Comparison of ENCODE assay signal across 8 cellular contexts in the genomic region with DNA sequence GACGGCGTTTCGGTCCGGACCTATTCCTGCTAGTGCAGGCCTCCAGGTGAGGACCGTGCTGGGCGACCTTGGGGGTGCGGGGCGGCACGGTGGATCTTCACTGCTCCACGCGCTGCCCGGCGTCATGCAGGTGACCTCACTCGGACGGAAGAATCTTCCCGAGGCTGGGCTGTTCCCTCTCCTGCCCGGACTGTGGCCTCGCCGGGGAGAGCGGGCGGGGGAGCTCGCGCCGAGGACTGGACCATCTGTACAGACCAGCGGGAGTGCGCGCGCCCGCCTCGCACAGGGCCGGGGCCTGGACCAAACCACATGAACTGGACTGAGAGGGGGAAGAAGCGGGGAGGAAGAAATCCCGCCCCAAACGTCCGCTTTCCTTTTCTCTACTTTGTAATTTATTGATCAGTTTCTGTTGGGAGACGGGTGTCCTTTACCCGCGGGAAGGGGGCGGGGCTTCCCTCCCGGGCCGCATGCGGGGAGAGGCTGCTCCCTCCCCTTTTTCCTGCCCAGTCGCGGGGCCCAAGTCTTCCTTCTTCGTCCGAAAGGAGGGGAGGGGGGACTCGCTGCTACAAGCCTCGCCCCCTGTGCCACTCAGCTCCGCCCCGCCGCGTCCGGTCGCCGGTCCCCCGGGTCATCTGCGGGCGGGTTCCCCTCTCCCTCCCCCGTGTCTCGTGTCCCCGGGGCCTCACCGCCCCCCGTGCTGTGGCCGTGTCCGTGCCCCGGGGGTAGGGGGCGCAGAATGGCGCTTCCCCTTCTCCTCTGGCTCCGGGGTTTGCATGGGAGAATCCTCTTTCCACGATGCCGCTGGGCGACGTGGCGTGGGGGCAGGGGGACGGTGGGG. TPM values are rescaled to one million over a fixed set of nuclear protein-coding genes. Genes with fewer than 3 reads are reported as not detected.
DNase-seq lines count a peak whose midpoint lies in the region; ATAC-seq and TF ChIP-seq lines count a peak whose summit lies in the region.

No MANE protein-coding gene starts in this region.

- H3K27me3 Mint-ChIP-seq in activated CD4-positive, alpha-beta T cell treated with anti-CD3 and anti-CD28 coated beads, Interleukin-2, amount 10 ng/mL, durations not matched to agents 24 days and 14 days, result peaks cover 69% of the 10 kb centered on the region
- H3K27me3 Mint-ChIP-seq in stimulated activated memory B cell treated with anti-CD40 and anti-IgM and Interleukin-4, amounts not matched to agents 10 μg/mL and 1 μg/mL and 100 μg/mL, for 72 hours, result peaks cover 97% of the 10 kb centered on the region

- H3K4me3 Mint-ChIP-seq in activated CD4-positive, alpha-beta T cell treated with anti-CD3 and anti-CD28 coated beads, Interleukin-2, amount 10 ng/mL, durations not matched to agents 24 days and 14 days, result peak overlapping the region; percentile 90
- H3K4me3 Mint-ChIP-seq in stimulated activated memory B cell treated with anti-CD40 and anti-IgM and Interleukin-4, amounts not matched to agents 10 μg/mL and 1 μg/mL and 100 μg/mL, for 72 hours, result peak overlapping the region; percentile 89

- H3K4me1 ChIP-seq in BE2C (peaks cover 9% of the 10 kb centered on the region), HAP-1 (peaks cover 23% of the 10 kb centered on the region), right lobe of liver (peaks cover 0 to 14% (median 2%) of the 10 kb centered on the region in 4 donors)
- H3K4me1 ChIP-seq in effector memory CD4-positive, alpha-beta T cell (ENCODE audit: control insufficient read depth, insufficient read depth, low read length, poor library complexity, severe bottlenecking), result peaks cover 30% of the 10 kb centered on the region

- peak; percentile 82 for TF ChIP-seq POLR2A in right lobe of liver (IDR thresholded peaks at IDR 0.05)

- no peak overlapping the region for H3K27ac Mint-ChIP-seq in activated CD4-positive, alpha-beta T cell treated with anti-CD3 and anti-CD28 coated beads, Interleukin-2, amount 10 ng/mL, durations not matched to agents 24 days and 14 days
- peak overlapping the region; percentile 70 for H3K27ac Mint-ChIP-seq in stimulated activated memory B cell treated with anti-CD40 and anti-IgM and Interleukin-4, amounts not matched to agents 10 μg/mL and 1 μg/mL and 100 μg/mL, for 72 hours

- in situ Hi-C loops in HAP-1 (cut with MboI; ENCODE audit: low sequenced_read_pairs), result no loop called here

- H3K4me3 ChIP-seq in BE2C (ENCODE audit: low read depth, low read length), result peak overlapping the region; percentile 89
- peak overlapping the region; percentile 70 for H3K4me3 ChIP-seq in HAP-1
- H3K4me3 ChIP-seq in effector memory CD4-positive, alpha-beta T cell (ENCODE audit: insufficient read depth, low read depth, low read length, poor library complexity, severe bottlenecking), result peak overlapping the region; percentile 59
- H3K4me3 ChIP-seq in right lobe of liver, result peak overlapping the region; percentile 68 to 73 (median 69)

- no peaks in the 10 kb centered on the region for H3K27me3 ChIP-seq in BE2C
- H3K27me3 ChIP-seq in HAP-1 (ENCODE audit: low read depth), result no peaks in the 10 kb centered on the region
- peaks cover 43% of the 10 kb centered on the region for H3K27me3 ChIP-seq in effector memory CD4-positive, alpha-beta T cell (replicated peaks; ENCODE audit: control insufficient read depth, insufficient read depth, low read length, poor library complexity, severe bottlenecking)
- H3K27me3 ChIP-seq in right lobe of liver, result no peaks in the 10 kb centered on the region

- H3K36me3 ChIP-seq in BE2C (no peaks in the 10 kb centered on the region), HAP-1 (replicated peaks) (no peaks in the 10 kb centered on the region), right lobe of liver (no peaks in the 10 kb centered on the region)
- no peaks in the 10 kb centered on the region for H3K36me3 ChIP-seq in effector memory CD4-positive, alpha-beta T cell (ENCODE audit: control insufficient read depth, insufficient read depth, low read length)

- H3K27ac ChIP-seq in effector memory CD4-positive, alpha-beta T cell (ENCODE audit: insufficient read depth, low read length, poor library complexity, severe bottlenecking), result no peak overlapping the region
- H3K27ac ChIP-seq in right lobe of liver, result peak overlapping the region; percentile 86 to 93 (median 88)

- H3K36me3 Mint-ChIP-seq in activated CD4-positive, alpha-beta T cell treated with anti-CD3 and anti-CD28 coated beads, Interleukin-2, amount 10 ng/mL, durations not matched to agents 24 days and 14 days (ENCODE audit: low read depth), result peaks cover 2% of the 10 kb centered on the region
- peaks cover 9% of the 10 kb centered on the region for H3K36me3 Mint-ChIP-seq in stimulated activated memory B cell treated with anti-CD40 and anti-IgM and Interleukin-4, amounts not matched to agents 10 μg/mL and 1 μg/mL and 100 μg/mL, for 72 hours

- intact Hi-C loops in activated CD4-positive, alpha-beta T cell treated with anti-CD3 and anti-CD28 coated beads, Interleukin-2, amount 10 ng/mL, durations not matched to agents 24 days and 14 days (cut with micrococcal nuclease), result loop anchor here (2.0 kb wide), 1 partner anchor 48 kb away; no protein-coding TSS in a partner anchor
- intact Hi-C loops in right lobe of liver (cut with DNase I), result no loop called here

- H3K4me1 Mint-ChIP-seq in activated CD4-positive, alpha-beta T cell treated with anti-CD3 and anti-CD28 coated beads, Interleukin-2, amount 10 ng/mL, durations not matched to agents 24 days and 14 days, result peaks cover 22% of the 10 kb centered on the region
- peaks cover 45% of the 10 kb centered on the region for H3K4me1 Mint-ChIP-seq in stimulated activated memory B cell treated with anti-CD40 and anti-IgM and Interleukin-4, amounts not matched to agents 10 μg/mL and 1 μg/mL and 100 μg/mL, for 72 hours

- H3K9me3 Mint-ChIP-seq in activated CD4-positive, alpha-beta T cell treated with anti-CD3 and anti-CD28 coated beads, Interleukin-2, amount 10 ng/mL, durations not matched to agents 24 days and 14 days, result peaks cover 7% of the 10 kb centered on the region
- H3K9me3 Mint-ChIP-seq in stimulated activated memory B cell treated with anti-CD40 and anti-IgM and Interleukin-4, amounts not matched to agents 10 μg/mL and 1 μg/mL and 100 μg/mL, for 72 hours, result peaks cover 18% of the 10 kb centered on the region

- H3K9me3 ChIP-seq in BE2C, result no peaks in the 10 kb centered on the region
- H3K9me3 ChIP-seq in HAP-1, result no peaks in the 10 kb centered on the region
- H3K9me3 ChIP-seq in effector memory CD4-positive, alpha-beta T cell (ENCODE audit: control insufficient read depth, low read length), result no peaks in the 10 kb centered on the region
- no peaks in the 10 kb centered on the region for H3K9me3 ChIP-seq in right lobe of liver

- WGBS in right lobe of liver (ENCODE audit: insufficient coverage, low coverage, low lambda C conversion rate, missing lambda C conversion rate), result under 1% methylated on average over 23 of the region's 75 CpGs

- peak; percentile 79 to 88 (median 86) for ATAC-seq in right lobe of liver
- ATAC-seq in stimulated activated memory B cell treated with anti-CD40 and anti-IgM and Interleukin-4, amounts not matched to agents 10 μg/mL and 1 μg/mL and 100 μg/mL, for 72 hours, result peak; percentile 59

- DNase-seq in BE2C (peak; percentile 94), HAP-1 (ENCODE audit: low spot score in 2 of 2) (peak; percentile 85 to 96), NCI-H460 (ENCODE audit: extremely low read depth, low read depth) (peak; percentile 64), right lobe of liver (peak; percentile 90 to 95 (median 93)), GOT3 (lab: John Stamatoyannopoulos, UW) (no peak)
- peak; percentile 87 for DNase-seq in activated CD4-positive, alpha-beta T cell treated with anti-CD3 and anti-CD28 coated beads, Interleukin-2, amount 10 ng/mL, durations not matched to agents 24 days and 14 days
- DNase-seq in effector memory CD4-positive, alpha-beta T cell, result peak in 2 of 3 donors; percentile 20 to 37

- TF ChIP-seq CTCF in BE2C (IDR thresholded peaks at IDR 0.05; ENCODE audit: low read depth, low read length) (no peak), right lobe of liver (IDR thresholded peaks at IDR 0.05) (no peak)

RNA-seq across cellular contexts. Expression of gene HRC, which starts 4.9 kb away (rescaled TPM):
- 0.22 TPM for polyA plus RNA-seq in BE2C (2012; ENCODE audit: insufficient read depth, insufficient read length, low read depth)
- total RNA-seq in NCI-H460 (2014; rRNA removed; shearing (Covaris generic)), result not detected in 2 replicates
- polyA plus RNA-seq in NCI-H460 (2014; cell fraction: nucleus; rRNA removed), result not detected in 2 replicates
- total RNA-seq in activated CD4-positive, alpha-beta T cell treated with anti-CD3 and anti-CD28 coated beads, Interleukin-2, amount 10 ng/mL, durations not matched to agents 24 days and 14 days, result not detected in 2 replicates
- total RNA-seq in right lobe of liver, result under 1 TPM in 4 of 6 experiments, not detected in 2; 0.18 to 0.68 (median 0.19) TPM

RNA-seq across cellular contexts. Expression of gene TRPM4, which starts 7.3 kb away (rescaled TPM):
- 4.1 TPM for polyA plus RNA-seq in BE2C (2012; ENCODE audit: insufficient read depth, insufficient read length, low read depth)
- 2.8 and 3.9 TPM in 2 replicates for total RNA-seq in NCI-H460 (2014; rRNA removed; shearing (Covaris generic))
- polyA plus RNA-seq in NCI-H460 (2014; cell fraction: nucleus; rRNA removed), result 8.3 and 12.2 TPM in 2 replicates
- total RNA-seq in activated CD4-positive, alpha-beta T cell treated with anti-CD3 and anti-CD28 coated beads, Interleukin-2, amount 10 ng/mL, durations not matched to agents 24 days and 14 days, result 1.4 and 1.8 TPM in 2 replicates
- 10 to 100 TPM in 5 of 6 experiments, 1 to 10 TPM in 1; 9.2 to 31.1 (median 14.3) TPM for total RNA-seq in right lobe of liver

RNA-seq across cellular contexts. Expression of gene PPFIA3, which starts 31.0 kb away (rescaled TPM):
- 44.4 TPM for polyA plus RNA-seq in BE2C (2012; ENCODE audit: insufficient read depth, insufficient read length, low read depth)
- total RNA-seq in NCI-H460 (2014; rRNA removed; shearing (Covaris generic)), result 4.5 and 6.2 TPM in 2 replicates
- 21.4 and 29.9 TPM in 2 replicates for polyA plus RNA-seq in NCI-H460 (2014; cell fraction: nucleus; rRNA removed)
- total RNA-seq in activated CD4-positive, alpha-beta T cell treated with anti-CD3 and anti-CD28 coated beads, Interleukin-2, amount 10 ng/mL, durations not matched to agents 24 days and 14 days, result 4.5 and 5.0 TPM in 2 replicates
- total RNA-seq in right lobe of liver, result 1 to 10 TPM; 1.8 to 6.6 (median 3.1) TPM

RNA-seq across cellular contexts. Expression of gene C19orf73, which starts 31.4 kb away (rescaled TPM):
- polyA plus RNA-seq in BE2C (2012; ENCODE audit: insufficient read depth, insufficient read length, low read depth), result 1.3 TPM
- 0.59 and 2.3 TPM in 2 replicates for total RNA-seq in NCI-H460 (2014; rRNA removed; shearing (Covaris generic))
- 0.90 TPM in 1 of 2 replicates, not detected in the other for polyA plus RNA-seq in NCI-H460 (2014; cell fraction: nucleus; rRNA removed)
- 2.0 and 2.5 TPM in 2 replicates for total RNA-seq in activated CD4-positive, alpha-beta T cell treated with anti-CD3 and anti-CD28 coated beads, Interleukin-2, amount 10 ng/mL, durations not matched to agents 24 days and 14 days
- 1 to 10 TPM in 5 of 6 experiments, under 1 TPM in 1; 0.73 to 8.1 (median 1.5) TPM for total RNA-seq in right lobe of liver

RNA-seq across cellular contexts. Expression of gene LIN7B, which starts 36.2 kb away (rescaled TPM):
- 22.0 TPM for polyA plus RNA-seq in BE2C (2012; ENCODE audit: insufficient read depth, insufficient read length, low read depth)
- 1.8 and 3.2 TPM in 2 replicates for total RNA-seq in NCI-H460 (2014; rRNA removed; shearing (Covaris generic))
- polyA plus RNA-seq in NCI-H460 (2014; cell fraction: nucleus; rRNA removed), result 4.4 and 21.5 TPM in 2 replicates
- total RNA-seq in activated CD4-positive, alpha-beta T cell treated with anti-CD3 and anti-CD28 coated beads, Interleukin-2, amount 10 ng/mL, durations not matched to agents 24 days and 14 days, result 5.4 and 6.0 TPM in 2 replicates
- 1 to 10 TPM; 1.5 to 4.3 (median 2.4) TPM for total RNA-seq in right lobe of liver
